In genomic region chr1:201888282-201889033, GRCh38 we compare ENCODE assay signal across 8 cellular contexts. TPM values are rescaled to one million over a fixed set of nuclear protein-coding genes. Genes with fewer than 3 reads are reported as not detected.
DNase-seq lines count a peak whose midpoint lies in the region; ATAC-seq and TF ChIP-seq lines count a peak whose summit lies in the region.

A gene with protein sequence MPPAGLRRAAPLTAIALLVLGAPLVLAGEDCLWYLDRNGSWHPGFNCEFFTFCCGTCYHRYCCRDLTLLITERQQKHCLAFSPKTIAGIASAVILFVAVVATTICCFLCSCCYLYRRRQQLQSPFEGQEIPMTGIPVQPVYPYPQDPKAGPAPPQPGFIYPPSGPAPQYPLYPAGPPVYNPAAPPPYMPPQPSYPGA (plus strand): TSS chr1:201888898. CDS start chr1:201888995, 97 bp downstream.

- H3K27ac ChIP-seq in mucosa of rectum (ENCODE audit: low read depth in 2 of 2, low read length in 2 of 2) (no peak within 1 kb of the TSS), tibial nerve (peak within 1 kb of the TSS; percentile 77 to 92 (median 84))

- peak within 1 kb of the TSS; percentile 41 for H3K9ac ChIP-seq in mucosa of rectum (ENCODE audit: low read depth in 1 of 2, low read length in 2 of 2)

- peak in 1 of 2 donors; percentile 93 for TF ChIP-seq EP300 in tibial nerve (IDR thresholded peaks at IDR 0.05)

- peaks cover 0 to 13% (median 0%) of the 10 kb centered on the region in 7 donors for H3K9me3 Mint-ChIP-seq in CD14-positive monocyte
- H3K9me3 Mint-ChIP-seq in activated T-cell treated with anti-CD3 and anti-CD28 coated beads, Interleukin-2, amount 50 U/mL, for 72 hours: no peaks in the 10 kb centered on the region

- intact Hi-C loops in CD14-positive monocyte (cut with micrococcal nuclease): loop anchor here in 1 of 2 donors (10.0 kb wide), 1 partner anchor 256 kb away; the partner anchor contains the start of gene ARL8A

- 2 to 4% methylated on average over 9 to 20 of the region's 47 CpGs for WGBS in tibial nerve, 2 donors

- H3K36me3 Mint-ChIP-seq in CD14-positive monocyte: peaks cover 0 to 6% of the 10 kb centered on the region in 2 donors
- no peaks in the 10 kb centered on the region for H3K36me3 Mint-ChIP-seq in activated T-cell treated with anti-CD3 and anti-CD28 coated beads, Interleukin-2, amount 50 U/mL, for 72 hours (ENCODE audit: insufficient read depth in 2 of 2)

- H3K27me3 Mint-ChIP-seq in CD14-positive monocyte (ENCODE audit: low read depth in 3 of 3): peaks cover 43 to 60% (median 53%) of the 10 kb centered on the region in 3 donors
- H3K27me3 Mint-ChIP-seq in activated T-cell treated with anti-CD3 and anti-CD28 coated beads, Interleukin-2, amount 50 U/mL, for 72 hours (ENCODE audit: low read depth): peaks cover 50% of the 10 kb centered on the region

- H3K36me3 ChIP-seq in mucosa of rectum (ENCODE audit: control insufficient read depth in 2 of 2, insufficient read depth in 2 of 2, low read length in 2 of 2) (no peaks in the 10 kb centered on the region), tibial nerve (peaks cover 0 to 25% (median 0%) of the 10 kb centered on the region in 3 donors)

- H3K4me1 ChIP-seq in mucosa of rectum (ENCODE audit: control insufficient read depth in 2 of 2, insufficient read depth in 2 of 2, low read length in 2 of 2) (peaks cover 6 to 12% of the 10 kb centered on the region in 2 donors), tibial nerve (peaks cover 0 to 77% (median 22%) of the 10 kb centered on the region in 4 donors)

- DNase-seq in CD14-positive monocyte (ENCODE audit: low spot score) (no peak), HT1080 (ENCODE audit: low read depth) (peak; percentile 78), fibroblast of mammary gland (ENCODE audit: low read depth) (peak; percentile 29), tibial nerve (ENCODE audit: low spot score in 2 of 2) (peak; percentile 62 to 68)
- DNase-seq in activated T-cell treated with anti-CD3 and anti-CD28 coated beads, Interleukin-2, amount 50 U/mL, for 72 hours: peak; percentile 36 to 39

- TF ChIP-seq POLR2A in tibial nerve (IDR thresholded peaks at IDR 0.05): peak; percentile 35 to 69

- H3K27ac Mint-ChIP-seq in CD14-positive monocyte: peak within 1 kb of the TSS in 2 of 7 donors; percentile 13 to 68
- H3K27ac Mint-ChIP-seq in activated T-cell treated with anti-CD3 and anti-CD28 coated beads, Interleukin-2, amount 50 U/mL, for 72 hours: no peak within 1 kb of the TSS

- peaks cover 21 to 31% of the 10 kb centered on the region in 2 donors for H3K27me3 ChIP-seq in mucosa of rectum (ENCODE audit: control insufficient read depth in 2 of 2, insufficient read depth in 2 of 2, low read length in 2 of 2)
- H3K27me3 ChIP-seq in tibial nerve: no peaks in the 10 kb centered on the region

- peak; percentile 60 to 72 for ATAC-seq in activated T-cell treated with anti-CD3 and anti-CD28 coated beads, Interleukin-2, amount 50 U/mL, for 72 hours (replicated peaks in 1 of 2)
- ATAC-seq in HG03045 (IDR thresholded peaks at IDR 0.05; ENCODE audit: unreplicated experiment): no peak
- no peak for ATAC-seq in GM21528 (IDR thresholded peaks at IDR 0.05; ENCODE audit: low FRiP score, unreplicated experiment)

- H3K9me3 ChIP-seq in mucosa of rectum (ENCODE audit: control insufficient read depth in 2 of 2, low read length in 2 of 2): no peaks in the 10 kb centered on the region
- no peaks in the 10 kb centered on the region for H3K9me3 ChIP-seq in tibial nerve

- H3K4me3 ChIP-seq in fibroblast of mammary gland (ENCODE audit: control insufficient read depth, low read depth, low read length) (peak within 1 kb of the TSS; percentile 67), mucosa of rectum (ENCODE audit: low read length in 2 of 2) (peak within 1 kb of the TSS; percentile 69 to 70), tibial nerve (peak within 1 kb of the TSS; percentile 66 to 80 (median 72))

- H3K4me1 Mint-ChIP-seq in CD14-positive monocyte: peaks cover 22% of the 10 kb centered on the region
- H3K4me1 Mint-ChIP-seq in activated T-cell treated with anti-CD3 and anti-CD28 coated beads, Interleukin-2, amount 50 U/mL, for 72 hours (ENCODE audit: low read depth): peaks cover 5% of the 10 kb centered on the region

- no peak for TF ChIP-seq CTCF in CD14-positive monocyte (IDR thresholded peaks at IDR 0.05)
- TF ChIP-seq CTCF in fibroblast of mammary gland (conservative IDR thresholded peaks at IDR 0.05; ENCODE audit: control insufficient read depth, insufficient read depth, low read depth, low read length): no peak
- TF ChIP-seq CTCF in tibial nerve (IDR thresholded peaks at IDR 0.05): peak in 2 of 5 experiments; percentile 5 to 37

- peak within 1 kb of the TSS; percentile 79 to 90 for H3K4me3 Mint-ChIP-seq in CD14-positive monocyte
- peak within 1 kb of the TSS; percentile 69 to 71 for H3K4me3 Mint-ChIP-seq in activated T-cell treated with anti-CD3 and anti-CD28 coated beads, Interleukin-2, amount 50 U/mL, for 72 hours

RNA-seq across cellular contexts. Expression of the gene that starts here (rescaled TPM):
- polyA plus RNA-seq in CD14-positive monocyte: 1 to 10 TPM; 1.5 to 2.3 TPM
- total RNA-seq in HT1080 (2014; rRNA removed; shearing (Covaris generic)): 7.0 and 10.9 TPM in 2 replicates
- 11.8 and 15.2 TPM in 2 replicates for polyA plus RNA-seq in HT1080 (2015; cell fraction: cytosol; rRNA removed)
- 7.6 and 9.6 TPM in 2 replicates for polyA plus RNA-seq in HT1080 (2015; cell fraction: nucleus; rRNA removed)
- total RNA-seq in activated T-cell treated with anti-CD3 and anti-CD28 coated beads, Interleukin-2, amount 50 U/mL, for 72 hours: under 1 TPM; 0.94 to 0.97 TPM
- 10 to 100 TPM; 42.6 to 76.6 (median 66.4) TPM for total RNA-seq in tibial nerve

Comparison
In these comparisons a context has a peak if more than half of its experiments do, and no peak if none do; other contexts are left out.
1. Peak in DNase-seq and ATAC-seq in activated T-cell treated with anti-CD3 and anti-CD28 coated beads, Interleukin-2, amount 50 U/mL, for 72 hours; RNA of the gene not detected or under 1 TPM.
2. H3K27ac ChIP-seq: peak in tibial nerve (4 of 4); none in mucosa of rectum (0 of 2).
3. Peak in every context shown above with its lines, with median percentiles within 50 percentile points of each other: H3K4me3 ChIP-seq.